ENCODE assay signal across 2 cellular contexts in the genomic region with DNA sequence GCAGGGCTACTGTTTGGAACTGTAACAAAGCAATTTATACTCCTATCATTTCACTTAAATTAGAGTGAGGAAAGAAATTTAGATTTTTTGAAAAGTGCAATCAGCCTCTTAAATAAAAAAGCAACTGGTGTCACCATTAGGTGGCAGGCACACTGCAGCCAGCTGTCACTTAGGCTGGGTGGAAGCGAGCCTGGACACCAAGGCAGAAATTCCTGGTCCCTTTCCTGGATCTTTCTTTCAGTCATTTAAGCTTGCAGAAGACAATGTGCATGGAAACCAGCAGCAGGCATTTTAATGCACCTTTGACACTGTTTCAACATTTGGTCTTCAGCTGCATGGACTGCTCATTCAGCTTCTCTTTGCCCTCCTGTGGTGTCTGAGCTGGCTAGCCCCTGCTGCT.
TF ChIP-seq lines count a peak whose summit lies in the region.

No MANE protein-coding gene starts in this region.

TF ChIP-seq in SK-N-SH, 30 proteins besides CTCF, POLR2A, EP300 and RAD21 (continued from another document):
- TF ChIP-seq, protein P1, sequence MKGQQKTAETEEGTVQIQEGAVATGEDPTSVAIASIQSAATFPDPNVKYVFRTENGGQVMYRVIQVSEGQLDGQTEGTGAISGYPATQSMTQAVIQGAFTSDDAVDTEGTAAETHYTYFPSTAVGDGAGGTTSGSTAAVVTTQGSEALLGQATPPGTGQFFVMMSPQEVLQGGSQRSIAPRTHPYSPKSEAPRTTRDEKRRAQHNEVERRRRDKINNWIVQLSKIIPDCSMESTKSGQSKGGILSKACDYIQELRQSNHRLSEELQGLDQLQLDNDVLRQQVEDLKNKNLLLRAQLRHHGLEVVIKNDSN (IDR thresholded peaks at IDR 0.05; ENCODE audit: borderline replicate concordance, low read depth), result no peak
- TF ChIP-seq, protein P2, sequence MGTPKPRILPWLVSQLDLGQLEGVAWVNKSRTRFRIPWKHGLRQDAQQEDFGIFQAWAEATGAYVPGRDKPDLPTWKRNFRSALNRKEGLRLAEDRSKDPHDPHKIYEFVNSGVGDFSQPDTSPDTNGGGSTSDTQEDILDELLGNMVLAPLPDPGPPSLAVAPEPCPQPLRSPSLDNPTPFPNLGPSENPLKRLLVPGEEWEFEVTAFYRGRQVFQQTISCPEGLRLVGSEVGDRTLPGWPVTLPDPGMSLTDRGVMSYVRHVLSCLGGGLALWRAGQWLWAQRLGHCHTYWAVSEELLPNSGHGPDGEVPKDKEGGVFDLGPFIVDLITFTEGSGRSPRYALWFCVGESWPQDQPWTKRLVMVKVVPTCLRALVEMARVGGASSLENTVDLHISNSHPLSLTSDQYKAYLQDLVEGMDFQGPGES (IDR thresholded peaks at IDR 0.05; ENCODE audit: low read depth, low read length), result no peak
- TF ChIP-seq FOSL2 (IDR thresholded peaks at IDR 0.05; ENCODE audit: borderline replicate concordance, low read depth) (no peak), GATA2 (CRISPR knock-in tag; IDR thresholded peaks at IDR 0.05) (no peak)

TF ChIP-seq in SK-N-SH treated with all-trans-retinoic acid at 6 μM for 48 hours, 23 proteins besides CTCF, POLR2A, EP300 and RAD21 (continued from another document):
- TF ChIP-seq ZNF70 (CRISPR knock-in tag; IDR thresholded peaks at IDR 0.05) (no peak), TOX (CRISPR knock-in tag; IDR thresholded peaks at IDR 0.05; ENCODE audit: borderline replicate concordance) (no peak)
